In genomic region chr5:127849891-127850290, GRCh38 we compare ENCODE assay signal across 21 cellular contexts.
DNase-seq lines count a peak whose midpoint lies in the region; ATAC-seq, FAIRE-seq and TF ChIP-seq lines count a peak whose summit lies in the region.
"Had no signal": no experiment of that assay in that cellular context is flagged by ENCODE, and none has a peak within 500 bp of the region (broad histone marks: within the 10 kb centered on the region; RNA-seq: fewer than 3 reads in every experiment).

No MANE protein-coding gene starts in this region.

- DNase-seq in HAP-1 (ENCODE audit: low spot score in 2 of 2), result peak; percentile 37 to 78
- peak; percentile 72 for DNase-seq in NCI-H524 treated with DMSO at 0.1 percent for 48 hours (lab: John Stamatoyannopoulos, UW)
- DNase-seq in SW480 (ENCODE audit: low spot score), result peak; percentile 60
- no peak for DNase-seq in inferior parietal cortex (ENCODE audit: extremely low spot score)
- no peak for DNase-seq in activated T-cell treated with anti-CD3 and anti-CD28 coated beads, Interleukin-2, amount 50 U/mL, for 4 hours
- no peak for DNase-seq in H54 (ENCODE audit: insufficient read length, low spot score)
- DNase-seq: CD4-positive, alpha-beta T cell; DND-41; GF-D8; KG1; MG63; NCI-H1105 treated with DMSO at 0.1 percent for 48 hours; NCI-H1930; NCI-H2171; NCI-H510A; SHP77 had no signal

- H3K36me3 Mint-ChIP-seq in activated T-cell treated with anti-CD3 and anti-CD28 coated beads, Interleukin-2, amount 50 U/mL, for 4 hours (ENCODE audit: insufficient read depth), result no peaks in the 10 kb centered on the region

- H3K27me3 ChIP-seq in HAP-1 (ENCODE audit: low read depth) (no peaks in the 10 kb centered on the region; the same call in none of the 2 replicates), mucosa of rectum (ENCODE audit: control insufficient read depth in 2 of 2, insufficient read depth in 2 of 2, low read length in 2 of 2) (no peaks in the 10 kb centered on the region)
- H3K27me3 ChIP-seq: MG63 had no signal

- no peak for TF ChIP-seq POLR2A in H54 (IDR thresholded peaks at IDR 0.05; ENCODE audit: low read depth, low read length)

- H3K4me1 Mint-ChIP-seq in activated T-cell treated with anti-CD3 and anti-CD28 coated beads, Interleukin-2, amount 50 U/mL, for 4 hours (ENCODE audit: low read depth), result no peaks in the 10 kb centered on the region
- H3K4me1 Mint-ChIP-seq: B cell had no signal

- H3K9ac ChIP-seq in mucosa of rectum (ENCODE audit: low read depth in 1 of 2, low read length in 2 of 2), result no peak overlapping the region

- H3K4me3 ChIP-seq in HAP-1 (no peak overlapping the region), mucosa of rectum (ENCODE audit: low read length in 2 of 2) (no peak overlapping the region)
- H3K4me3 ChIP-seq: MG63 had no signal

- peak overlapping the region; percentile 38 to 53 for H3K27ac ChIP-seq in mucosa of rectum (ENCODE audit: low read depth in 2 of 2, low read length in 2 of 2)

- no peak for FAIRE-seq in H54 (lab: Jason Lieb, UNC)
- FAIRE-seq: H1 had no signal

- H3K9me3 ChIP-seq in HAP-1 (no peaks in the 10 kb centered on the region), mucosa of rectum (ENCODE audit: control insufficient read depth in 2 of 2, low read length in 2 of 2) (no peaks in the 10 kb centered on the region)

- H3K4me3 Mint-ChIP-seq in activated T-cell treated with anti-CD3 and anti-CD28 coated beads, Interleukin-2, amount 50 U/mL, for 4 hours, result no peak overlapping the region
- H3K4me3 Mint-ChIP-seq: B cell; CD4-positive, alpha-beta T cell had no signal

- no peaks in the 10 kb centered on the region for H3K27me3 Mint-ChIP-seq in activated T-cell treated with anti-CD3 and anti-CD28 coated beads, Interleukin-2, amount 50 U/mL, for 4 hours (ENCODE audit: low read depth)
- H3K27me3 Mint-ChIP-seq: B cell; CD4-positive, alpha-beta T cell had no signal

- H3K36me3 ChIP-seq in HAP-1 (replicated peaks) (no peaks in the 10 kb centered on the region), mucosa of rectum (ENCODE audit: control insufficient read depth in 2 of 2, insufficient read depth in 2 of 2, low read length in 2 of 2) (no peaks in the 10 kb centered on the region)
- H3K36me3 ChIP-seq: MG63 had no signal

- H3K4me1 ChIP-seq in HAP-1 (peaks cover 20% of the 10 kb centered on the region), mucosa of rectum (ENCODE audit: control insufficient read depth in 2 of 2, insufficient read depth in 2 of 2, low read length in 2 of 2) (peaks cover 20 to 29% of the 10 kb centered on the region in 2 donors)

- no peaks in the 10 kb centered on the region for H3K9me3 Mint-ChIP-seq in activated T-cell treated with anti-CD3 and anti-CD28 coated beads, Interleukin-2, amount 50 U/mL, for 4 hours
- H3K9me3 Mint-ChIP-seq: CD4-positive, alpha-beta T cell had no signal

- in situ Hi-C loops in HAP-1 (cut with MboI; ENCODE audit: low sequenced_read_pairs), result no loop called here

- ATAC-seq in GM19023 (IDR thresholded peaks at IDR 0.05; ENCODE audit: unreplicated experiment), result no peak
- ATAC-seq in activated T-cell treated with anti-CD3 and anti-CD28 coated beads, Interleukin-2, amount 50 U/mL, for 4 hours, result no peak
- ATAC-seq: Panc1 had no signal

Comparison
In these comparisons a context has a peak if more than half of its experiments do, and no peak if none do; other contexts are left out.
1. DNase-seq: peak in HAP-1 (2 of 2), NCI-H524 treated with DMSO at 0.1 percent for 48 hours (single experiment) and SW480 (single experiment); none in inferior parietal cortex (single experiment), activated T-cell treated with anti-CD3 and anti-CD28 coated beads, Interleukin-2, amount 50 U/mL, for 4 hours (single experiment) and H54 (single experiment).